8 cellular contexts compared by ENCODE assay signal in genomic region chr21:33541756-33542639, GRCh38. TPM values are rescaled to one million over a fixed set of nuclear protein-coding genes. Genes with fewer than 3 reads are reported as not detected.
A peak's percentile ranks its signal among the peaks of the same experiment; 100 is the strongest.
DNase-seq lines count a peak whose midpoint lies in the region; ATAC-seq, FAIRE-seq and TF ChIP-seq lines count a peak whose summit lies in the region.

Gene GART (minus strand): TSS chr21:33542117. CDS start chr21:33539315, 2,802 bp downstream.

- H3K9me3 ChIP-seq in AG04450 (ENCODE audit: control insufficient read depth, insufficient read depth, low read length) (no peaks in the 10 kb centered on the region; the same call in 1 of the 2 replicates), keratinocyte (ENCODE audit: control insufficient read depth, low read depth, low read length) (no peaks in the 10 kb centered on the region)

- H3K4me2 ChIP-seq in keratinocyte (ENCODE audit: control insufficient read depth, extremely low read depth, insufficient read depth, low read depth, low read length): peak within 1 kb of the TSS; percentile 89

- TF ChIP-seq CTCF in AG04450 (IDR thresholded peaks at IDR 0.05; ENCODE audit: low read depth, low read length): no peak
- no peak for TF ChIP-seq CTCF in keratinocyte (optimal IDR thresholded peaks at IDR 0.05 in 1 of 3, IDR thresholded peaks at IDR 0.05 in 1 of 3, conservative IDR thresholded peaks at IDR 0.05 in 1 of 3; ENCODE audit: extremely low read depth in 1 of 3, insufficient read depth in 2 of 3, low read length in 3 of 3)

- peaks cover 85% of the 10 kb centered on the region for H3K79me2 ChIP-seq in keratinocyte (ENCODE audit: control insufficient read depth, insufficient read depth, low read length)

- H3K27ac ChIP-seq in AG04450 (ENCODE audit: low read depth, low read length) (peak within 1 kb of the TSS; percentile 100), caudate nucleus (ENCODE audit: low read depth, low read length) (peak within 1 kb of the TSS; percentile 100), keratinocyte (ENCODE audit: control insufficient read depth, insufficient read depth, low read length) (peak within 1 kb of the TSS; percentile 98)

- peak within 1 kb of the TSS; percentile 91 for H2AFZ ChIP-seq in keratinocyte (ENCODE audit: control insufficient read depth, low read length)

- POLR2A ChIA-PET in AG04450 (lab: Yijun Ruan, JAX): interaction anchor here (0.5 to 0.7 kb wide), 2 partner anchors 37 to 283 kb away, joined by 3 to 5 read pairs; no protein-coding TSS in a partner anchor

- H3K9ac ChIP-seq in keratinocyte (ENCODE audit: control insufficient read depth, extremely low read depth, insufficient read depth, low read length): peak within 1 kb of the TSS; percentile 98

- FAIRE-seq in keratinocyte (lab: Jason Lieb, UNC): no peak

- H3K4me1 ChIP-seq in keratinocyte (ENCODE audit: control insufficient read depth, extremely low read depth, insufficient read depth, low read length): peaks cover 16% of the 10 kb centered on the region

- no peaks in the 10 kb centered on the region for H3K9me1 ChIP-seq in keratinocyte (ENCODE audit: control insufficient read depth, extremely low read depth, insufficient read depth, low read length)

- DNase-seq in AG04450 (ENCODE audit: low read depth, low spot score) (no peak), NCI-H2196 treated with DMSO at 0.1 percent for 48 hours (lab: John Stamatoyannopoulos, UW; ENCODE audit: unreplicated experiment) (peak; percentile 79), caudate nucleus (lab: John Stamatoyannopoulos, UW) (peak in 59 of 61 donors; percentile 26 to 87 (median 77)), keratinocyte (ENCODE audit: low read depth, low spot score) (no peak)
- DNase-seq in activated CD4-positive, CD25-positive, alpha-beta regulatory T cell (lab: John Stamatoyannopoulos, UW): peak; percentile 70 to 76 (median 74)
- peak; percentile 59 to 75 for DNase-seq in stimulated activated CD4-positive, alpha-beta T cell treated with anti-CD3 and anti-CD28 coated beads, Interleukin-15, amount 100 ng/mL, for 1 hour (ENCODE audit: low read depth in 1 of 2, low spot score in 1 of 2)

- dilution Hi-C loops in keratinocyte (cut with MboI; ENCODE audit: extremely low pct_ligation_motif_present, low sequenced_read_pairs): no loop called here

- H3K27me3 ChIP-seq in AG04450 (ENCODE audit: control insufficient read depth, insufficient read depth, low read length) (no peaks in the 10 kb centered on the region), keratinocyte (ENCODE audit: control insufficient read depth, extremely low read depth, insufficient read depth, low read length) (no peaks in the 10 kb centered on the region)

- CTCF ChIA-PET in AG04450 (lab: Charles Lee): no interaction called here

- peaks cover 4% of the 10 kb centered on the region for H4K20me1 ChIP-seq in keratinocyte (ENCODE audit: control insufficient read depth, extremely low read depth, insufficient read depth, low read length)

- ATAC-seq in GM18870 (IDR thresholded peaks at IDR 0.05; ENCODE audit: unreplicated experiment) (peak; percentile 29), HG03108 (IDR thresholded peaks at IDR 0.05; ENCODE audit: unreplicated experiment) (peak; percentile 53)

- peaks cover 7 to 9% of the 10 kb centered on the region in 2 experiments for H3K36me3 ChIP-seq in keratinocyte (ENCODE audit: control insufficient read depth in 2 of 2, extremely low read depth in 1 of 2, insufficient read depth in 2 of 2, low read length in 2 of 2)

- H3K4me3 ChIP-seq in AG04450 (ENCODE audit: low read depth, low read length) (peak within 1 kb of the TSS; percentile 95), keratinocyte (ENCODE audit: control insufficient read depth in 2 of 3, extremely low read depth in 1 of 3, insufficient read depth in 2 of 3, low read depth in 1 of 3, low read length in 3 of 3) (peak within 1 kb of the TSS; percentile 81 to 97 (median 94))

RNA-seq across cellular contexts. Expression of gene GART, which starts in this region (rescaled TPM):
- polyA plus RNA-seq in AG04450 (2011; rRNA removed) (26.1 and 31.4 TPM in 2 replicates), keratinocyte (26.8 to 50.3 TPM (median 31.1 TPM) in 3 replicates)
- 22.9 and 29.1 TPM in 2 replicates for polyA minus RNA-seq in AG04450 (2011; rRNA and poly(A)+ RNA removed)
- 52.1 TPM for polyA plus RNA-seq in keratinocyte (2011; ENCODE audit: low read depth)
- 27.2 and 38.9 TPM in 2 replicates for polyA plus RNA-seq in keratinocyte (2011; cell fraction: cytosol; rRNA removed)
- polyA plus RNA-seq in keratinocyte (2011; cell fraction: nucleus; rRNA removed): 52.5 and 54.9 TPM in 2 replicates
- 46.1 and 81.1 TPM in 2 replicates for polyA plus RNA-seq in keratinocyte (2012; ENCODE audit: low replicate concordance)
- 18.9 to 50.7 TPM (median 31.3 TPM) in 3 replicates for polyA minus RNA-seq in keratinocyte
- 17.6 TPM for polyA minus RNA-seq in keratinocyte (2011; cell fraction: cytosol; rRNA and poly(A)+ RNA removed)
- polyA minus RNA-seq in keratinocyte (2011; cell fraction: nucleus; rRNA and poly(A)+ RNA removed): 32.1 and 57.4 TPM in 2 replicates

Comparison
In these comparisons a context has a peak if more than half of its experiments do, and no peak if none do; other contexts are left out.
1. DNase-seq: peak in NCI-H2196 treated with DMSO at 0.1 percent for 48 hours (single experiment), activated CD4-positive, CD25-positive, alpha-beta regulatory T cell (4 of 4), caudate nucleus (59 of 61) and stimulated activated CD4-positive, alpha-beta T cell treated with anti-CD3 and anti-CD28 coated beads, Interleukin-15, amount 100 ng/mL, for 1 hour (2 of 2); none in AG04450 (single experiment) and keratinocyte (single experiment).
2. Peak in every context shown above with its lines, with median percentiles within 50 percentile points of each other: H3K27ac ChIP-seq.